25 cellular contexts compared by ENCODE assay signal in the genomic region with DNA sequence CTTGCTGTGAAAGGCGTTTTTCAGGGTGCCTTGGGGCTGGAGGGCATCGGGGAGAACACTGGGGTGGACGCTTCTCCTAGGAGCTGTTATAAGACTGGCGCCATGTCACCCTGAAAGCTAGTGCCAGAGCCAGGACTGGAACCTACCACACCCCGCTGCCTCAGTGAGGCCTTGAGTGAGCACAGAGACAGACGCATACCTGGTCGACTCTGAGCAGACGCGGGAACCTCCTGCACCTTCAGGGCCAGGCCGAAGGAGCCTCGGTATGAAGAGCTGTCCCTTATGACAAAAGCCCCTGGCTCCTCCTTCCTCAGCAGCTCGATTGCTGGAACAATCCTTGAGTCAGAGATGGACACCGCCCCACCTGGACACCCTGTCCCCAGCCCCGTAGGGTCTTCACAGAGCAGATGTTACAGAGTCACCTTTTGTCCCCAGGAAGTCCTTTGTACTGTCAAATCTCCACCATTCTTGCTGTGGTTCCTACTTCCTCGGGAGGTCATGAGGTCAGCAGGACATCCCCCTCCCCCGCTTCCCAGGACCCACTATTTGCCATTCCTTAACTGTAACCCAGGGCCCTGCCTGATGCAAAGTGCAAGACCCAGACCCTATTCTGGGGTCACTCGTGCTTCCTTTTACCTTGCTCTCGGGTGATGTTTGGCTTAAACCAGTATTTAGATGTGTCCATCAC. TPM values are rescaled to one million over a fixed set of nuclear protein-coding genes. Genes with fewer than 3 reads are reported as not detected.
DNase-seq lines count a peak whose midpoint lies in the region; ATAC-seq lines count a peak whose summit lies in the region.
"Had no signal": no experiment of that assay in that cellular context is flagged by ENCODE, and none has a peak within 500 bp of the region (broad histone marks: within the 10 kb centered on the region; RNA-seq: fewer than 3 reads in every experiment).

No MANE protein-coding gene starts in this region.

- H3K27ac Mint-ChIP-seq in activated naive CD8-positive, alpha-beta T cell treated with anti-CD3 and anti-CD28 coated beads, Interleukin-2, amount 10 ng/mL, durations not matched to agents 7 days and 5 days = peak overlapping the region; percentile 58
- H3K27ac Mint-ChIP-seq in activated naive CD8-positive, alpha-beta T cell treated with anti-CD3 and anti-CD28 coated beads for 36 hours = no peak overlapping the region
- peak overlapping the region; percentile 11 for H3K27ac Mint-ChIP-seq in activated T-helper 2 cell treated with anti-CD3 and anti-CD28 coated beads, Interferon-gamma antibody, Interleukin-2, Interleukin-4, amounts not matched to agents 10 μg/mL and 5 μg/mL and 100 μg/mL, durations not matched to agents 14 hours and 24 hours and 36 hours
- H3K27ac Mint-ChIP-seq in stimulated activated naive CD8-positive, alpha-beta T cell treated with anti-CD3 and anti-CD28 coated beads, Interleukin-15, amount 100 ng/mL, for 72 hours = peak overlapping the region in 1 of 2 donors; percentile 67

- H3K4me3 ChIP-seq in aorta (ENCODE audit: low read length in 2 of 2) = no peak overlapping the region
- H3K4me3 ChIP-seq: body of pancreas, esophagus muscularis mucosa, upper lobe of right lung had no signal

- H3K36me3 ChIP-seq in aorta (ENCODE audit: control insufficient read depth in 1 of 2, insufficient read depth in 2 of 2, low read length in 1 of 2) = no peaks in the 10 kb centered on the region
- H3K36me3 ChIP-seq: esophagus muscularis mucosa, upper lobe of right lung had no signal

- H3K27me3 Mint-ChIP-seq in activated naive CD8-positive, alpha-beta T cell treated with anti-CD3 and anti-CD28 coated beads, Interleukin-2, amount 10 ng/mL, durations not matched to agents 7 days and 5 days = no peaks in the 10 kb centered on the region
- no peaks in the 10 kb centered on the region for H3K27me3 Mint-ChIP-seq in activated naive CD8-positive, alpha-beta T cell treated with anti-CD3 and anti-CD28 coated beads for 36 hours
- H3K27me3 Mint-ChIP-seq in activated T-helper 2 cell treated with anti-CD3 and anti-CD28 coated beads, Interferon-gamma antibody, Interleukin-2, Interleukin-4, amounts not matched to agents 10 μg/mL and 5 μg/mL and 100 μg/mL, durations not matched to agents 14 hours and 24 hours and 36 hours (ENCODE audit: low read depth) = no peaks in the 10 kb centered on the region
- H3K27me3 Mint-ChIP-seq in stimulated activated naive CD8-positive, alpha-beta T cell treated with anti-CD3 and anti-CD28 coated beads, Interleukin-15, amount 100 ng/mL, for 72 hours = no peaks in the 10 kb centered on the region

- no peak for ATAC-seq in activated naive CD8-positive, alpha-beta T cell treated with anti-CD3 and anti-CD28 coated beads, Interleukin-2, amount 10 ng/mL, durations not matched to agents 7 days and 5 days (ENCODE audit: low read depth)
- no peak for ATAC-seq in aorta (ENCODE audit: low FRiP score)
- no peak for ATAC-seq in stimulated activated naive CD8-positive, alpha-beta T cell treated with anti-CD3 and anti-CD28 coated beads, Interleukin-15, amount 100 ng/mL, for 72 hours
- ATAC-seq: body of pancreas; stimulated activated naive CD8-positive, alpha-beta T cell treated with anti-CD3 and anti-CD28 coated beads, Interleukin-15, Interleukin-2, amounts not matched to agents 100 U/mL and 50 U/mL, for 24 hours; upper lobe of right lung had no signal

- no peaks in the 10 kb centered on the region for H3K4me1 ChIP-seq in aorta (ENCODE audit: control insufficient read depth in 1 of 2, insufficient read depth in 2 of 2, low read length in 2 of 2)
- H3K4me1 ChIP-seq: body of pancreas had no signal

- H3K36me3 Mint-ChIP-seq in activated naive CD8-positive, alpha-beta T cell treated with anti-CD3 and anti-CD28 coated beads, Interleukin-2, amount 10 ng/mL, durations not matched to agents 7 days and 5 days = no peaks in the 10 kb centered on the region
- H3K36me3 Mint-ChIP-seq in activated naive CD8-positive, alpha-beta T cell treated with anti-CD3 and anti-CD28 coated beads for 36 hours = peaks cover 3% of the 10 kb centered on the region
- peaks cover 3% of the 10 kb centered on the region for H3K36me3 Mint-ChIP-seq in activated T-helper 2 cell treated with anti-CD3 and anti-CD28 coated beads, Interferon-gamma antibody, Interleukin-2, Interleukin-4, amounts not matched to agents 10 μg/mL and 5 μg/mL and 100 μg/mL, durations not matched to agents 14 hours and 24 hours and 36 hours (ENCODE audit: low read depth)

- intact Hi-C loops in activated T-helper 2 cell treated with anti-CD3 and anti-CD28 coated beads, Interferon-gamma antibody, Interleukin-2, Interleukin-4, amounts not matched to agents 10 μg/mL and 5 μg/mL and 100 μg/mL, durations not matched to agents 14 hours and 24 hours and 36 hours (cut with micrococcal nuclease) = loop anchor here (5.0 kb wide), 1 partner anchor 37 kb away; no protein-coding TSS in a partner anchor
- intact Hi-C loops in aorta (cut with DNase I) = no loop called here

- DNase-seq in activated naive CD8-positive, alpha-beta T cell treated with anti-CD3 and anti-CD28 coated beads, Interleukin-2, amount 10 ng/mL, durations not matched to agents 7 days and 5 days = no peak
- DNase-seq in activated naive CD8-positive, alpha-beta T cell treated with anti-CD3 and anti-CD28 coated beads for 36 hours = no peak
- DNase-seq in activated T-helper 2 cell treated with anti-CD3 and anti-CD28 coated beads, Interferon-gamma antibody, Interleukin-2, Interleukin-4, amounts not matched to agents 10 μg/mL and 5 μg/mL and 100 μg/mL, durations not matched to agents 14 hours and 24 hours and 36 hours (ENCODE audit: low spot score) = no peak
- peak; percentile 77 for DNase-seq in islet precursor cell
- DNase-seq in cerebellar cortex (ENCODE audit: low spot score) = no peak
- DNase-seq in nucleus accumbens (lab: John Stamatoyannopoulos, UW) = no peak
- no peak for DNase-seq in aorta
- DNase-seq in stimulated activated naive CD8-positive, alpha-beta T cell treated with anti-CD3 and anti-CD28 coated beads, Interleukin-15, amount 100 ng/mL, for 72 hours = no peak
- DNase-seq: activated CD4-positive, CD25-positive, alpha-beta regulatory T cell; activated CD8-positive, alpha-beta memory T cell treated with anti-CD3 and anti-CD28 coated beads, Interleukin-2, amount 50 U/mL, for 4 hours; activated naive CD4-positive, alpha-beta T cell treated with Interleukin-2 at 50 U/mL for 16 hours; body of pancreas; COR-L47; dermis blood vessel endothelial cell; glutamatergic neuron; NCI-H187 treated with DMSO at 0.1 percent for 48 hours; NCI-H510A; SHP77 treated with DMSO at 0.1 percent for 48 hours; stimulated activated naive CD8-positive, alpha-beta T cell treated with anti-CD3 and anti-CD28 coated beads, Interleukin-15, Interleukin-2, amounts not matched to agents 100 U/mL and 50 U/mL, for 24 hours; upper lobe of right lung had no signal

- no peak overlapping the region for H3K4me3 Mint-ChIP-seq in activated naive CD8-positive, alpha-beta T cell treated with anti-CD3 and anti-CD28 coated beads, Interleukin-2, amount 10 ng/mL, durations not matched to agents 7 days and 5 days
- no peak overlapping the region for H3K4me3 Mint-ChIP-seq in activated naive CD8-positive, alpha-beta T cell treated with anti-CD3 and anti-CD28 coated beads for 36 hours
- H3K4me3 Mint-ChIP-seq in activated T-helper 2 cell treated with anti-CD3 and anti-CD28 coated beads, Interferon-gamma antibody, Interleukin-2, Interleukin-4, amounts not matched to agents 10 μg/mL and 5 μg/mL and 100 μg/mL, durations not matched to agents 14 hours and 24 hours and 36 hours (ENCODE audit: low read depth) = no peak overlapping the region
- no peak overlapping the region for H3K4me3 Mint-ChIP-seq in stimulated activated naive CD8-positive, alpha-beta T cell treated with anti-CD3 and anti-CD28 coated beads, Interleukin-15, amount 100 ng/mL, for 72 hours

- H3K9me3 Mint-ChIP-seq in activated naive CD8-positive, alpha-beta T cell treated with anti-CD3 and anti-CD28 coated beads, Interleukin-2, amount 10 ng/mL, durations not matched to agents 7 days and 5 days = no peaks in the 10 kb centered on the region
- no peaks in the 10 kb centered on the region for H3K9me3 Mint-ChIP-seq in activated naive CD8-positive, alpha-beta T cell treated with anti-CD3 and anti-CD28 coated beads for 36 hours
- no peaks in the 10 kb centered on the region for H3K9me3 Mint-ChIP-seq in activated T-helper 2 cell treated with anti-CD3 and anti-CD28 coated beads, Interferon-gamma antibody, Interleukin-2, Interleukin-4, amounts not matched to agents 10 μg/mL and 5 μg/mL and 100 μg/mL, durations not matched to agents 14 hours and 24 hours and 36 hours
- H3K9me3 Mint-ChIP-seq in stimulated activated naive CD8-positive, alpha-beta T cell treated with anti-CD3 and anti-CD28 coated beads, Interleukin-15, amount 100 ng/mL, for 72 hours = no peaks in the 10 kb centered on the region
- H3K9me3 Mint-ChIP-seq: nephron had no signal

- WGBS in aorta, 2 donors = 90 to 92% methylated on average over 18 of the region's 18 CpGs

- no peaks in the 10 kb centered on the region for H3K27me3 ChIP-seq in aorta (ENCODE audit: control insufficient read depth in 1 of 2, insufficient read depth in 2 of 2, low read length in 1 of 2)
- H3K27me3 ChIP-seq: body of pancreas, esophagus muscularis mucosa, upper lobe of right lung had no signal

- POLR2A ChIA-PET in activated naive CD8-positive, alpha-beta T cell treated with anti-CD3 and anti-CD28 coated beads, Interleukin-2, amount 10 ng/mL, durations not matched to agents 7 days and 5 days (lab: Charles Lee) = interaction anchor here (1.4 kb wide), 1 partner anchor 78 kb away, joined by 5 read pairs; no protein-coding TSS in a partner anchor

- H3K27ac ChIP-seq in aorta (ENCODE audit: low read depth in 1 of 2, low read length in 2 of 2) = no peak overlapping the region
- H3K27ac ChIP-seq: body of pancreas, upper lobe of right lung had no signal

- peaks cover 78% of the 10 kb centered on the region for H3K4me1 Mint-ChIP-seq in activated naive CD8-positive, alpha-beta T cell treated with anti-CD3 and anti-CD28 coated beads, Interleukin-2, amount 10 ng/mL, durations not matched to agents 7 days and 5 days
- peaks cover 55% of the 10 kb centered on the region for H3K4me1 Mint-ChIP-seq in activated naive CD8-positive, alpha-beta T cell treated with anti-CD3 and anti-CD28 coated beads for 36 hours
- peaks cover 79% of the 10 kb centered on the region for H3K4me1 Mint-ChIP-seq in activated T-helper 2 cell treated with anti-CD3 and anti-CD28 coated beads, Interferon-gamma antibody, Interleukin-2, Interleukin-4, amounts not matched to agents 10 μg/mL and 5 μg/mL and 100 μg/mL, durations not matched to agents 14 hours and 24 hours and 36 hours (ENCODE audit: low read depth)
- peaks cover 88% of the 10 kb centered on the region for H3K4me1 Mint-ChIP-seq in stimulated activated naive CD8-positive, alpha-beta T cell treated with anti-CD3 and anti-CD28 coated beads, Interleukin-15, amount 100 ng/mL, for 72 hours

- no peaks in the 10 kb centered on the region for H3K9me3 ChIP-seq in aorta (ENCODE audit: control insufficient read depth, low read length)
- H3K9me3 ChIP-seq: body of pancreas, esophagus muscularis mucosa, upper lobe of right lung had no signal

RNA-seq across cellular contexts. Expression of gene TNS4, which starts 17.0 kb away (rescaled TPM):
- 1 to 10 TPM; 9.0 to 9.7 TPM for total RNA-seq in activated naive CD8-positive, alpha-beta T cell treated with anti-CD3 and anti-CD28 coated beads, Interleukin-2, amount 10 ng/mL, durations not matched to agents 7 days and 5 days
- 1 to 10 TPM; 7.3 to 7.6 TPM for total RNA-seq in activated naive CD8-positive, alpha-beta T cell treated with anti-CD3 and anti-CD28 coated beads for 36 hours
- total RNA-seq in activated T-helper 2 cell treated with anti-CD3 and anti-CD28 coated beads, Interferon-gamma antibody, Interleukin-2, Interleukin-4, amounts not matched to agents 10 μg/mL and 5 μg/mL and 100 μg/mL, durations not matched to agents 14 hours and 24 hours and 36 hours = 8.7 and 9.0 TPM in 2 replicates
- total RNA-seq in aorta = under 1 TPM in 1 of 2 donors, not detected in 1; 0.39 TPM
- polyA plus RNA-seq in aorta = under 1 TPM in 1 of 2 donors, not detected in 1; 0.05 TPM
- total RNA-seq: body of pancreas, dermis blood vessel endothelial cell, esophagus muscularis mucosa, G401, lung microvascular endothelial cell, pulmonary artery endothelial cell had no signal

RNA-seq across cellular contexts. Expression of gene IGFBP4, which starts 41.2 kb away (rescaled TPM):
- 10 to 100 TPM; 12.2 to 13.2 TPM for total RNA-seq in activated naive CD8-positive, alpha-beta T cell treated with anti-CD3 and anti-CD28 coated beads, Interleukin-2, amount 10 ng/mL, durations not matched to agents 7 days and 5 days
- total RNA-seq in activated naive CD8-positive, alpha-beta T cell treated with anti-CD3 and anti-CD28 coated beads for 36 hours = 1 to 10 TPM; 5.6 to 6.5 TPM
- 54.6 and 59.3 TPM in 2 replicates for total RNA-seq in activated T-helper 2 cell treated with anti-CD3 and anti-CD28 coated beads, Interferon-gamma antibody, Interleukin-2, Interleukin-4, amounts not matched to agents 10 μg/mL and 5 μg/mL and 100 μg/mL, durations not matched to agents 14 hours and 24 hours and 36 hours
- total RNA-seq in aorta = 1,000 to 10,000 TPM in 1 of 2 donors, 100 to 1,000 TPM in 1; 799 to 1,001 TPM
- polyA plus RNA-seq in aorta = 100 to 1,000 TPM in 1 of 2 donors, 10 to 100 TPM in 1; 99.2 to 457 TPM

Comparison
In these comparisons a context has a peak if more than half of its experiments do, and no peak if none do; other contexts are left out.
1. RNA of gene IGFBP4, which starts 41.2 kb away (total RNA-seq): 799 to 1,001 TPM in aorta; 54.6 to 59.3 TPM in activated T-helper 2 cell treated with anti-CD3 and anti-CD28 coated beads, Interferon-gamma antibody, Interleukin-2, Interleukin-4, amounts not matched to agents 10 μg/mL and 5 μg/mL and 100 μg/mL, durations not matched to agents 14 hours and 24 hours and 36 hours, 12.2 to 13.2 TPM in activated naive CD8-positive, alpha-beta T cell treated with anti-CD3 and anti-CD28 coated beads, Interleukin-2, amount 10 ng/mL, durations not matched to agents 7 days and 5 days and 5.6 to 6.5 TPM in activated naive CD8-positive, alpha-beta T cell treated with anti-CD3 and anti-CD28 coated beads for 36 hours; every median in the first group is over 10 times any median in the second.